In genomic region chr17:49496866-49497146, GRCh38 we compare ENCODE assay signal across 8 cellular contexts. TPM values are rescaled to one million over a fixed set of nuclear protein-coding genes. Genes with fewer than 3 reads are reported as not detected.
DNase-seq lines count a peak whose midpoint lies in the region; ATAC-seq and TF ChIP-seq lines count a peak whose summit lies in the region.

No MANE protein-coding gene starts in this region.

- peak overlapping the region; percentile 63 for H3K4me3 Mint-ChIP-seq in activated CD4-positive, alpha-beta T cell treated with anti-CD3 and anti-CD28 coated beads for 36 hours
- H3K4me3 Mint-ChIP-seq in activated naive CD8-positive, alpha-beta T cell treated with anti-CD3 and anti-CD28 coated beads, Interleukin-2, amount 50 U/mL, for 24 hours, result peak overlapping the region; percentile 57

- no peak overlapping the region for H3K27ac ChIP-seq in right lobe of liver
- H3K27ac ChIP-seq in stomach smooth muscle (ENCODE audit: low read length), result no peak overlapping the region

- H3K4me3 ChIP-seq in right lobe of liver, result peak overlapping the region; percentile 34 to 53 (median 35)
- H3K4me3 ChIP-seq in stomach smooth muscle (ENCODE audit: low read length in 2 of 2), result peak overlapping the region; percentile 74 to 75

- no peak for ATAC-seq in activated CD4-positive, alpha-beta T cell treated with anti-CD3 and anti-CD28 coated beads for 36 hours
- no peak for ATAC-seq in activated naive CD8-positive, alpha-beta T cell treated with anti-CD3 and anti-CD28 coated beads, Interleukin-2, amount 50 U/mL, for 24 hours
- ATAC-seq in right lobe of liver (no peak), GM18498 (IDR thresholded peaks at IDR 0.05; ENCODE audit: unreplicated experiment) (no peak), HG03175 (IDR thresholded peaks at IDR 0.05; ENCODE audit: unreplicated experiment) (no peak)

- intact Hi-C loops in activated CD4-positive, alpha-beta T cell treated with anti-CD3 and anti-CD28 coated beads for 36 hours (cut with DNase I, micrococcal nuclease), result loop anchor here (1.0 to 10.0 kb wide), 6 partner anchors 59 to 772 kb away; partner anchors contain the start of genes DLX4 (in 1 of the 2), HOXB13 (in 1 of the 2), PRAC1 (in 1 of the 2) and PRAC2 (in 1 of the 2)
- intact Hi-C loops in right lobe of liver (cut with DNase I), result no loop called here

- DNase-seq in activated CD4-positive, alpha-beta T cell treated with anti-CD3 and anti-CD28 coated beads for 36 hours, result peak; percentile 14
- no peak for DNase-seq in activated CD4-positive, alpha-beta T cell treated with anti-CD3 and anti-CD28 coated beads for 4 hours
- no peak for DNase-seq in activated naive CD8-positive, alpha-beta T cell treated with anti-CD3 and anti-CD28 coated beads, Interleukin-2, amount 50 U/mL, for 24 hours
- no peak for DNase-seq in right lobe of liver
- no peak for DNase-seq in activated gamma-delta T cell treated with Interleukin-2 at 50 U/mL for 16 hours

- TF ChIP-seq CTCF in right lobe of liver (IDR thresholded peaks at IDR 0.05), result no peak

- H3K27me3 Mint-ChIP-seq in activated CD4-positive, alpha-beta T cell treated with anti-CD3 and anti-CD28 coated beads for 36 hours, result peaks cover 49% of the 10 kb centered on the region
- peaks cover 60% of the 10 kb centered on the region for H3K27me3 Mint-ChIP-seq in activated naive CD8-positive, alpha-beta T cell treated with anti-CD3 and anti-CD28 coated beads, Interleukin-2, amount 50 U/mL, for 24 hours

- peaks cover 0 to 25% (median 4%) of the 10 kb centered on the region in 4 donors for H3K4me1 ChIP-seq in right lobe of liver
- peaks cover 31% of the 10 kb centered on the region for H3K4me1 ChIP-seq in stomach smooth muscle (ENCODE audit: control insufficient read depth, insufficient read depth, low read length)

- H3K27me3 ChIP-seq in right lobe of liver (peaks cover 5 to 23% of the 10 kb centered on the region in 2 donors), stomach smooth muscle (ENCODE audit: control insufficient read depth in 1 of 2, insufficient read depth in 2 of 2, low read length in 2 of 2) (peaks cover 11 to 14% of the 10 kb centered on the region in 2 donors)

- WGBS in right lobe of liver (ENCODE audit: insufficient coverage, low coverage, low lambda C conversion rate, missing lambda C conversion rate), result 0% methylated on average over 2 of the region's 13 CpGs

- POLR2A ChIA-PET in activated CD4-positive, alpha-beta T cell treated with anti-CD3 and anti-CD28 coated beads for 36 hours (lab: Charles Lee), result interaction anchor here (0.6 kb wide), 1 partner anchor 36 kb away, joined by 3 read pairs; no protein-coding TSS in a partner anchor

- H3K9me3 Mint-ChIP-seq in activated CD4-positive, alpha-beta T cell treated with anti-CD3 and anti-CD28 coated beads for 36 hours (ENCODE audit: low read depth), result no peaks in the 10 kb centered on the region
- H3K9me3 Mint-ChIP-seq in activated naive CD8-positive, alpha-beta T cell treated with anti-CD3 and anti-CD28 coated beads, Interleukin-2, amount 50 U/mL, for 24 hours, result no peaks in the 10 kb centered on the region

- no peaks in the 10 kb centered on the region for H3K9me3 ChIP-seq in right lobe of liver
- no peaks in the 10 kb centered on the region for H3K9me3 ChIP-seq in stomach smooth muscle (ENCODE audit: control insufficient read depth in 2 of 2, low read length in 2 of 2)

- no peak for TF ChIP-seq POLR2A in right lobe of liver (IDR thresholded peaks at IDR 0.05)

- no peak overlapping the region for H3K27ac Mint-ChIP-seq in activated CD4-positive, alpha-beta T cell treated with anti-CD3 and anti-CD28 coated beads for 36 hours
- H3K27ac Mint-ChIP-seq in activated naive CD8-positive, alpha-beta T cell treated with anti-CD3 and anti-CD28 coated beads, Interleukin-2, amount 50 U/mL, for 24 hours, result no peak overlapping the region

- CTCF ChIA-PET in activated CD4-positive, alpha-beta T cell treated with anti-CD3 and anti-CD28 coated beads for 36 hours (lab: Charles Lee), result interaction anchor here (0.7 to 4.7 kb wide), 13 partner anchors 11 to 269 kb away, joined by 3 to 46 read pairs (median 3); no protein-coding TSS in a partner anchor

- H3K36me3 ChIP-seq in right lobe of liver (no peaks in the 10 kb centered on the region), stomach smooth muscle (ENCODE audit: control insufficient read depth in 2 of 2, insufficient read depth in 2 of 2, low read length in 2 of 2) (no peaks in the 10 kb centered on the region)

- peak overlapping the region in 1 of 2 donors; percentile 51 for H3K9ac ChIP-seq in stomach smooth muscle (ENCODE audit: low read length in 2 of 2)

- peaks cover 16% of the 10 kb centered on the region for H3K4me1 Mint-ChIP-seq in activated CD4-positive, alpha-beta T cell treated with anti-CD3 and anti-CD28 coated beads for 36 hours
- peaks cover 22% of the 10 kb centered on the region for H3K4me1 Mint-ChIP-seq in activated naive CD8-positive, alpha-beta T cell treated with anti-CD3 and anti-CD28 coated beads, Interleukin-2, amount 50 U/mL, for 24 hours

- no peaks in the 10 kb centered on the region for H3K36me3 Mint-ChIP-seq in activated CD4-positive, alpha-beta T cell treated with anti-CD3 and anti-CD28 coated beads for 36 hours (ENCODE audit: low read depth)
- H3K36me3 Mint-ChIP-seq in activated naive CD8-positive, alpha-beta T cell treated with anti-CD3 and anti-CD28 coated beads, Interleukin-2, amount 50 U/mL, for 24 hours (ENCODE audit: low read depth), result no peaks in the 10 kb centered on the region

RNA-seq across cellular contexts. Expression of gene NGFR, which starts 1.7 kb away (rescaled TPM):
- under 1 TPM; 0.21 to 0.46 TPM for total RNA-seq in activated CD4-positive, alpha-beta T cell treated with anti-CD3 and anti-CD28 coated beads for 36 hours
- total RNA-seq in right lobe of liver, result 1 to 10 TPM; 3.1 to 9.4 (median 6.8) TPM

Comparison
In these comparisons a context has a peak if more than half of its experiments do, and no peak if none do; other contexts are left out.
1. intact Hi-C loops: an anchor here in activated CD4-positive, alpha-beta T cell treated with anti-CD3 and anti-CD28 coated beads for 36 hours (1.0 to 10.0 kb wide); none called in right lobe of liver.